Comparison of ENCODE assay signal across 23 cellular contexts in the genomic region with DNA sequence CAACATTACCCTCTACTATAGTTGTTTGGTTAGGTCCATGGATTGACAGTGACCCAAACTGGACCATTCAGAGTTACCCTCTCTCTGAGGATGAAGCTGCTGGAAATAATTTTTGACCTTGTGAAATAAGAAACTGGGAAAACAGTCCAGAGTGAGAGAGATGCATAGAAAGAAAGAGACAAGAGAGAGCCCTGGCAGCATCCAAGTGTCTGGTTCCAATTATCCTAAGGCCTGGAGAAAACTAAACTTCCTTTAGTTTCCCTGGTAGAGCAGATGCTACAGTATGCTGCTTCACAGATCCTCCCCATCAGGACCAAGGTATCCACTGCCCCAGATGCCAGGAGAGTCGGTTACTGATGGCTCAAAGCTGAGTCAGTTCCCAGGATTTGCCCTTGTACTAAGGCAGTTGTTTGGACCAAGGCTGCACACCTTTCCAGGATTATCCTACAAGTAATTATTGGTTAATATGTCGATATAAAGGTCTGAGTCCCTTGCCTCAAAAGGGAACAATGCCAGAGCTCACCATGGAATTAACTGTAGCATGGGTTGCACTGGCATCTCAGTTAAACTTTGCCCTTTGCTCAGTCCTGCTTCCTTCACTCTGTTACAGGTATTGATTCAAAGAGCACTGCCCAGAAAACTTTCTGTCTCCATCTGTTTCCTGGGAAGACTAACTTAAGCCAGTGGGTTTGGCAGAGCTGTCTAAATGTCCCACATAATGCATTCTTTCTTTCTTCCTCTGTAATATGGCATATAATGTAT. TPM values are rescaled to one million over a fixed set of nuclear protein-coding genes. Genes with fewer than 3 reads are reported as not detected.
"Had no signal": no experiment of that assay in that cellular context is flagged by ENCODE, and none has a peak within 500 bp of the region (broad histone marks: within the 10 kb centered on the region; RNA-seq: fewer than 3 reads in every experiment).

No MANE protein-coding gene starts in this region.

- H3K36me3 ChIP-seq: MG63, SJSA1 had no signal

- H3K9me3 ChIP-seq: MG63, SJSA1 had no signal

- H3K27ac ChIP-seq: SJSA1, SK-N-MC had no signal

- FAIRE-seq: RCC 7860 had no signal

- H3K4me3 ChIP-seq: MG63, SJSA1, SK-N-MC had no signal

- H3K27me3 ChIP-seq: MG63, SJSA1 had no signal

- H3K4me1 ChIP-seq: SJSA1 had no signal

- DNase-seq: IMR-90, Karpas-422, KG1, MG63, NCI-H1092, NCI-H1105 treated with DMSO at 0.1 percent for 48 hours, NCI-H1417 treated with DMSO at 0.1 percent for 48 hours, NCI-H146, NCI-H1694 treated with DMSO at 0.1 percent for 48 hours, NCI-H1930, NCI-H2081, NCI-H2107, NCI-H2227 treated with DMSO at 0.1 percent for 48 hours, NCI-H524, NCI-H526 treated with DMSO at 0.1 percent for 48 hours, NCI-H748 treated with DMSO at 0.1 percent for 48 hours, Right ventricle myocardium superior, RPMI8226, SIG-M5 had no signal

RNA-seq across cellular contexts. Expression of a gene that starts 14.6 kb away (rescaled TPM):
- total RNA-seq: HT-29 had no signal
